ENCODE assay signal across 16 cellular contexts in the genomic region with DNA sequence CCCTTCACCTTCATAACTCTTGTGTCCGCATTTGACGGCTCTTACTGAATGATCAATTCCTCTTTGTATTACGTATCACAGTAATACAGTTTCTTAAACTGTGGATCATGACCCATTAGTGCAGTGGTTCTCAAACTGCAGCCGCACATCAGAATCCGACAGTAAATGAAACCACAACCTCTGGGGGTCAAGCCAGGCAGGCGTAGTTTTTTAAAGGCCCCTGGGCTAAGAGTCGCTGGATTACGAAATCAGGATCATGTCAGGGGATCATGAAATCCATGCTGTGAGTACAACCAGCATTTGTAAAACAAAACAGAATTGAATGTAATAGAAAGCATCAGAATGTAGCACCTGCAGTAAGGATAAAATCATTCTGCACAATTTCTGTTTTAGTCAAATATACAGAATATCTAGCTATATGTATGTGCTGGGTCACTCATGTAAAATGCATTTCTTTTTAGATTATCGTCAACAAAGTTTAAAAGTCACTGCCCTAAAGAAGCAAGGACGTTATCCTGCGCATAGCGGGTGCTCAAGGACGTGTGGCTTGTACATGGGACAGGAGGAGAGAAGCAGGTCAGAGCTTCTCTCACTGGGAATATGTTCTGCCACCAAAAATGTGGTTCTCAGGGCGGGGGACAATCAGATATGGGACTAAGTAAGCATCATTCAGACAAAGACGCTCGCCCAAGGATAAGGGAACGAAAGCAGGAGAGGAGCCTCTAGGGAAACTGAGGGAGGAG.
DNase-seq lines count a peak whose midpoint lies in the region; ATAC-seq and TF ChIP-seq lines count a peak whose summit lies in the region.
"Had no signal": no experiment of that assay in that cellular context is flagged by ENCODE, and none has a peak within 500 bp of the region (broad histone marks: within the 10 kb centered on the region; RNA-seq: fewer than 3 reads in every experiment).

No MANE protein-coding gene starts in this region.

- H3K27me3 ChIP-seq in CD8-positive, alpha-beta T cell (ENCODE audit: insufficient read depth, low read length), result no peaks in the 10 kb centered on the region
- H3K27me3 ChIP-seq: heart left ventricle, right lobe of liver had no signal

- no peaks in the 10 kb centered on the region for H3K9me3 ChIP-seq in CD8-positive, alpha-beta T cell (ENCODE audit: low read length)
- H3K9me3 ChIP-seq: heart left ventricle, right lobe of liver had no signal

- intact Hi-C loops in CD8-positive, alpha-beta T cell (cut with DNase I, micrococcal nuclease), result no loop called here

- H3K36me3 ChIP-seq in CD8-positive, alpha-beta T cell (ENCODE audit: insufficient read depth, low read length), result no peaks in the 10 kb centered on the region
- H3K36me3 ChIP-seq: heart left ventricle, right lobe of liver had no signal

- H3K27me3 Mint-ChIP-seq in progenitor cell of endocrine pancreas, result no peaks in the 10 kb centered on the region
- peaks cover 3% of the 10 kb centered on the region for H3K27me3 Mint-ChIP-seq in CD8-positive, alpha-beta T cell (ENCODE audit: low read depth)
- H3K27me3 Mint-ChIP-seq: stimulated activated naive CD8-positive, alpha-beta T cell treated with anti-CD3 and anti-CD28 coated beads, Interleukin-15, Interleukin-2, amounts not matched to agents 100 ng/mL and 50 ng/mL, for 24 hours had no signal

- H3K4me3 ChIP-seq in AG09309 (ENCODE audit: control insufficient read depth, low read depth, low read length), result no peak overlapping the region
- no peak overlapping the region for H3K4me3 ChIP-seq in fibroblast of mammary gland (ENCODE audit: control insufficient read depth, low read depth, low read length)
- H3K4me3 ChIP-seq in CD8-positive, alpha-beta T cell (ENCODE audit: low read depth, low read length), result no peak overlapping the region
- H3K4me3 ChIP-seq: heart left ventricle, right lobe of liver had no signal

- H3K27ac ChIP-seq in CD8-positive, alpha-beta T cell (ENCODE audit: low read depth, low read length), result no peak overlapping the region
- H3K27ac ChIP-seq: right lobe of liver had no signal

- H3K36me3 Mint-ChIP-seq in progenitor cell of endocrine pancreas (ENCODE audit: insufficient read depth), result peaks cover 13% of the 10 kb centered on the region
- H3K36me3 Mint-ChIP-seq in CD8-positive, alpha-beta T cell, result no peaks in the 10 kb centered on the region
- H3K36me3 Mint-ChIP-seq: activated CD4-positive, alpha-beta memory T cell treated with anti-CD3 and anti-CD28 coated beads for 36 hours had no signal

- peaks cover 65% of the 10 kb centered on the region for H3K4me1 Mint-ChIP-seq in progenitor cell of endocrine pancreas (ENCODE audit: low read depth)
- H3K4me1 Mint-ChIP-seq in CD8-positive, alpha-beta T cell (ENCODE audit: low read depth), result peaks cover 6% of the 10 kb centered on the region

- H3K4me3 Mint-ChIP-seq in progenitor cell of endocrine pancreas (ENCODE audit: low read depth), result no peak overlapping the region
- H3K4me3 Mint-ChIP-seq in CD8-positive, alpha-beta T cell, result no peak overlapping the region
- H3K4me3 Mint-ChIP-seq: activated CD4-positive, alpha-beta memory T cell treated with anti-CD3 and anti-CD28 coated beads for 36 hours; activated T-helper 17 cell treated with anti-CD3 and anti-CD28 coated beads, Interleukin-2, amount 50 U/mL, for 72 hours; stimulated activated naive CD8-positive, alpha-beta T cell treated with anti-CD3 and anti-CD28 coated beads, Interleukin-15, Interleukin-2, amounts not matched to agents 100 ng/mL and 50 ng/mL, for 24 hours had no signal

- H3K9me3 Mint-ChIP-seq in progenitor cell of endocrine pancreas (ENCODE audit: low read depth), result no peaks in the 10 kb centered on the region
- no peaks in the 10 kb centered on the region for H3K9me3 Mint-ChIP-seq in CD8-positive, alpha-beta T cell
- H3K9me3 Mint-ChIP-seq: activated CD4-positive, alpha-beta memory T cell treated with anti-CD3 and anti-CD28 coated beads for 36 hours; activated T-helper 17 cell treated with anti-CD3 and anti-CD28 coated beads, Interleukin-2, amount 50 U/mL, for 72 hours; stimulated activated naive CD8-positive, alpha-beta T cell treated with anti-CD3 and anti-CD28 coated beads, Interleukin-15, Interleukin-2, amounts not matched to agents 100 ng/mL and 50 ng/mL, for 24 hours had no signal

- CTCF ChIA-PET in CD8-positive, alpha-beta T cell (lab: Charles Lee), result interaction anchor here (0.6 to 0.8 kb wide), 2 partner anchors 17 to 1294 kb away, joined by 3 to 4 read pairs; no protein-coding TSS in a partner anchor
- CTCF ChIA-PET in HEK293T (lab: Yijun Ruan, JAX), result interaction anchor here (1.4 kb wide), 1 partner anchor 60 kb away, joined by 4 read pairs; no protein-coding TSS in a partner anchor

- POLR2A ChIA-PET in CD8-positive, alpha-beta T cell (lab: Charles Lee), result interaction anchor here (0.6 kb wide), 1 partner anchor 505 kb away, joined by 3 read pairs; no protein-coding TSS in a partner anchor
- POLR2A ChIA-PET in HEK293T (lab: Yijun Ruan, JAX), result no interaction called here

- H3K4me1 ChIP-seq in CD8-positive, alpha-beta T cell (ENCODE audit: insufficient read depth, low read length), result no peaks in the 10 kb centered on the region

- no peak for ATAC-seq in CD8-positive, alpha-beta T cell
- no peak for ATAC-seq in GM21529 (IDR thresholded peaks at IDR 0.05; ENCODE audit: unreplicated experiment)
- ATAC-seq: activated T-helper 17 cell treated with anti-CD3 and anti-CD28 coated beads, Interleukin-2, amount 50 U/mL, for 72 hours; heart left ventricle had no signal

- peak overlapping the region; percentile 85 for H3K27ac Mint-ChIP-seq in progenitor cell of endocrine pancreas
- H3K27ac Mint-ChIP-seq in CD8-positive, alpha-beta T cell, result no peak overlapping the region
- H3K27ac Mint-ChIP-seq: activated CD4-positive, alpha-beta memory T cell treated with anti-CD3 and anti-CD28 coated beads for 36 hours; activated T-helper 17 cell treated with anti-CD3 and anti-CD28 coated beads, Interleukin-2, amount 50 U/mL, for 72 hours; stimulated activated naive CD8-positive, alpha-beta T cell treated with anti-CD3 and anti-CD28 coated beads, Interleukin-15, Interleukin-2, amounts not matched to agents 100 ng/mL and 50 ng/mL, for 24 hours had no signal

- TF ChIP-seq CTCF in AG09309 (IDR thresholded peaks at IDR 0.05; ENCODE audit: control insufficient read depth, insufficient read depth, low read depth, low read length, missing control alignments) (no peak), fibroblast of mammary gland (conservative IDR thresholded peaks at IDR 0.05; ENCODE audit: control insufficient read depth, insufficient read depth, low read depth, low read length) (no peak), progenitor cell of endocrine pancreas (IDR thresholded peaks at IDR 0.05; ENCODE audit: unreplicated experiment) (no peak)
- no peak for TF ChIP-seq CTCF in CD8-positive, alpha-beta T cell (IDR thresholded peaks at IDR 0.05)

- peak; percentile 52 for DNase-seq in AG09309 (ENCODE audit: low read depth)
- DNase-seq in MV-4-11 (lab: John Stamatoyannopoulos, UW), result peak; percentile 78
- peak; percentile 84 for DNase-seq in fibroblast of mammary gland (ENCODE audit: low read depth)
- no peak for DNase-seq in progenitor cell of endocrine pancreas (ENCODE audit: low spot score, unreplicated experiment)
- DNase-seq in GDM1 (lab: John Stamatoyannopoulos, UW), result no peak
- no peak for DNase-seq in CD8-positive, alpha-beta T cell
- no peak for DNase-seq in HEK293T (ENCODE audit: extremely low spot score)
- DNase-seq: activated CD4-positive, alpha-beta memory T cell treated with anti-CD3 and anti-CD28 coated beads for 36 hours; DMS53; heart left ventricle; right lobe of liver; SHP77 treated with DMSO at 0.1 percent for 48 hours; T-helper 9 cell had no signal

TF ChIP-seq in HEK293T, 16 proteins besides CTCF, POLR2A, EP300 and RAD21:
- no peak for TF ChIP-seq ELF4 (IDR thresholded peaks at IDR 0.05)
- TF ChIP-seq FOXM1 (IDR thresholded peaks at IDR 0.05; ENCODE audit: borderline replicate concordance), result no peak
- TF ChIP-seq HDGF (IDR thresholded peaks at IDR 0.05; ENCODE audit: borderline replicate concordance), result no peak
- no peak for TF ChIP-seq BHLHE40 (IDR thresholded peaks at IDR 0.05; ENCODE audit: borderline replicate concordance)
- no peak for TF ChIP-seq FOXK2 (IDR thresholded peaks at IDR 0.05)
- no peak for TF ChIP-seq ZNF384 (IDR thresholded peaks at IDR 0.05)
- TF ChIP-seq LEF1 (IDR thresholded peaks at IDR 0.05; ENCODE audit: borderline replicate concordance), result no peak
- TF ChIP-seq L3MBTL2 (conservative IDR thresholded peaks at IDR 0.05), result no peak
- no peak for TF ChIP-seq NFRKB (IDR thresholded peaks at IDR 0.05)
- TF ChIP-seq CTBP1 (IDR thresholded peaks at IDR 0.05; ENCODE audit: borderline replicate concordance), result no peak
- TF ChIP-seq FOXA1 (IDR thresholded peaks at IDR 0.05), result no peak
- TF ChIP-seq SP1 (IDR thresholded peaks at IDR 0.05), result no peak
- TF ChIP-seq TARDBP (IDR thresholded peaks at IDR 0.05), result no peak
- no peak for TF ChIP-seq ARNT (IDR thresholded peaks at IDR 0.05)

Comparison
In these comparisons a context has a peak if more than half of its experiments do, and no peak if none do; other contexts are left out.
1. DNase-seq: peak in AG09309 (single experiment), MV-4-11 (single experiment) and fibroblast of mammary gland (single experiment); none in progenitor cell of endocrine pancreas (single experiment), GDM1 (single experiment), CD8-positive, alpha-beta T cell (0 of 7) and HEK293T (single experiment).